In the genomic region with DNA sequence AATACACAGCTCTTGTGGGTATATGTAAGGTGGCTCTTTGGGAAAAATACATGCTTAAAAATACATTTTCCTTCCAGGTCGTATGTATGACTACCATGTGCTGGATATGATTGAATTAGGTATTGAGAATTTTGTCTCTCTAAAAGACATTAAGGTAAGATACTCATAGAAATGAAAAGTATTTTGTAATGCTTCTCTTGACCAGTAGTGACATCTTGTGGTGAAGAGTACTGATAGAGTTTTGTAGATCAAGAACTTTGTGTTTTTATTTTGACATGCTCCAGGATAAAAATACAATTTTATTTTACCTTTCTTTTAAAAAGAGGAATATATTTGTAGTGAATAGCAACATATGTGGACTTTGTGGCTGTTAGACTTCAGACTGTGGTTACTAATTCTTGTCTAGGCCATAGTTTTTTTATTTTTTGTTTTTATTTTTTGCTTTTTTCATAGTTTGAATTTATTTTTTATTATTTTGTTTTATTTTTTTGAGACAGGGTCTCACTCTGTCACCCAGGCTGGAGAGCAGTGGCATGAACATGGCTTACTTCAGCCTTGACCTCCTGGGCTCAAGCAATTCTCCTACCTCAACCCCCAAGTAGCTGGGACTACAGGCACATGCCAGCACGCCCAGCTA, we compare ENCODE assay signal across 8 cellular contexts. TPM values are rescaled to one million over a fixed set of nuclear protein-coding genes. Genes with fewer than 3 reads are reported as not detected.
DNase-seq lines count a peak whose midpoint lies in the region; ATAC-seq and TF ChIP-seq lines count a peak whose summit lies in the region.

No MANE protein-coding gene starts in this region.

- 62 to 66% (median 63%) methylated on average over 2 of the region's 2 CpGs for WGBS in heart left ventricle, 4 donors
- WGBS in transverse colon (ENCODE audit: low coverage in 1 of 2), 2 donors = 36 to 66% methylated on average over 1 to 2 of the region's 2 CpGs

- DNase-seq in heart left ventricle = no peak
- no peak for DNase-seq in cardiac septum (ENCODE audit: low spot score)
- DNase-seq in RPMI7951 (ENCODE audit: low read depth) = peak; percentile 36
- DNase-seq in foreskin keratinocyte = no peak
- no peak for DNase-seq in transverse colon
- no peak for DNase-seq in ureter (ENCODE audit: low spot score)
- no peak for DNase-seq in activated CD8-positive, alpha-beta memory T cell treated with anti-CD3 and anti-CD28 coated beads, Interleukin-2, amount 50 U/mL, for 4 hours

- no peak overlapping the region for H3K4me3 ChIP-seq in heart left ventricle
- H3K4me3 ChIP-seq in transverse colon = no peak overlapping the region

- in situ Hi-C loops in transverse colon (cut with MboI; ENCODE audit: low pct_ligation_motif_present in 1 of 4, low pct_unique_long_range_greater_than_20kb in 1 of 4, low sequenced_read_pairs in 3 of 4) = no loop called here

- ATAC-seq in heart left ventricle = no peak
- ATAC-seq in foreskin keratinocyte = no peak
- no peak for ATAC-seq in GM21360 (IDR thresholded peaks at IDR 0.05; ENCODE audit: unreplicated experiment)

- H3K36me3 ChIP-seq in heart left ventricle = peaks cover 0 to 99% (median 89%) of the 10 kb centered on the region in 9 donors
- peaks cover 0 to 39% (median 17%) of the 10 kb centered on the region in 4 donors for H3K36me3 ChIP-seq in transverse colon

- no peak overlapping the region for H3K27ac ChIP-seq in heart left ventricle
- H3K27ac ChIP-seq in foreskin keratinocyte = no peak overlapping the region
- H3K27ac ChIP-seq in transverse colon = no peak overlapping the region

- TF ChIP-seq POLR2A in heart left ventricle (IDR thresholded peaks at IDR 0.05) (no peak), transverse colon (IDR thresholded peaks at IDR 0.05) (no peak)

- peak in 11 of 12 donors; percentile 15 to 58 (median 45) for TF ChIP-seq CTCF in heart left ventricle (IDR thresholded peaks at IDR 0.05)
- peak; percentile 67 for TF ChIP-seq CTCF in foreskin keratinocyte (conservative IDR thresholded peaks at IDR 0.05)
- TF ChIP-seq CTCF in transverse colon (IDR thresholded peaks at IDR 0.05) = peak; percentile 32 to 43 (median 36)

- no peaks in the 10 kb centered on the region for H3K4me1 ChIP-seq in heart left ventricle
- peaks cover 10% of the 10 kb centered on the region for H3K4me1 ChIP-seq in foreskin keratinocyte
- no peaks in the 10 kb centered on the region for H3K4me1 ChIP-seq in transverse colon

- TF ChIP-seq EP300 in transverse colon (IDR thresholded peaks at IDR 0.05; ENCODE audit: low read depth) = no peak

- H3K9me3 ChIP-seq in heart left ventricle = no peaks in the 10 kb centered on the region
- H3K9me3 ChIP-seq in transverse colon = no peaks in the 10 kb centered on the region

- H3K27me3 ChIP-seq in heart left ventricle (no peaks in the 10 kb centered on the region), foreskin keratinocyte (no peaks in the 10 kb centered on the region), transverse colon (no peaks in the 10 kb centered on the region)

- intact Hi-C loops in heart left ventricle (cut with DNase I) (loop anchor here in 9 of 10 donors (2.0 to 10.0 kb wide), 9 partner anchors 317 to 1045 kb away; no protein-coding TSS in a partner anchor), cardiac septum (cut with DNase I) (loop anchor here (5.0 kb wide), 1 partner anchor 472 kb away; no protein-coding TSS in a partner anchor), transverse colon (cut with DNase I; ENCODE audit: low total_unique reads) (no loop called here)

RNA-seq across cellular contexts. Expression of a gene that starts 17.9 kb away (rescaled TPM):
- 10 to 100 TPM; 15.4 to 34.1 (median 22.4) TPM for total RNA-seq in heart left ventricle
- 10 to 100 TPM; 24.5 to 38.7 TPM for polyA plus RNA-seq in heart left ventricle
- 19.9 TPM for total RNA-seq in cardiac septum
- 55.0 and 66.9 TPM in 2 replicates for total RNA-seq in RPMI7951 (2014; rRNA removed; shearing (Covaris generic))
- total RNA-seq in foreskin keratinocyte = 44.1 and 44.3 TPM in 2 replicates
- polyA plus RNA-seq in foreskin keratinocyte = 32.2 and 44.4 TPM in 2 replicates
- 10 to 100 TPM in 1 of 4 donors, 1 to 10 TPM in 2, not detected in 1; 3.0 to 13.3 (median 6.8) TPM for total RNA-seq in transverse colon
- total RNA-seq in ureter = 33.0 TPM

RNA-seq across cellular contexts. Expression of a gene that starts 41.2 kb away (rescaled TPM):
- total RNA-seq in heart left ventricle (100 to 1,000 TPM in 7 of 9 donors, 10 to 100 TPM in 2; 55.4 to 133 (median 104) TPM), cardiac septum (96.6 TPM), foreskin keratinocyte (69.7 and 73.0 TPM in 2 replicates), transverse colon (10 to 100 TPM; 13.5 to 53.4 (median 24.6) TPM), ureter (70.8 TPM)
- polyA plus RNA-seq in heart left ventricle (100 to 1,000 TPM in 1 of 2 donors, 10 to 100 TPM in 1; 90.5 to 154 TPM), foreskin keratinocyte (88.6 and 88.8 TPM in 2 replicates)
- total RNA-seq in RPMI7951 (2014; rRNA removed; shearing (Covaris generic)) = 106 and 116 TPM in 2 replicates
